17 cellular contexts compared by ENCODE assay signal in the genomic region with DNA sequence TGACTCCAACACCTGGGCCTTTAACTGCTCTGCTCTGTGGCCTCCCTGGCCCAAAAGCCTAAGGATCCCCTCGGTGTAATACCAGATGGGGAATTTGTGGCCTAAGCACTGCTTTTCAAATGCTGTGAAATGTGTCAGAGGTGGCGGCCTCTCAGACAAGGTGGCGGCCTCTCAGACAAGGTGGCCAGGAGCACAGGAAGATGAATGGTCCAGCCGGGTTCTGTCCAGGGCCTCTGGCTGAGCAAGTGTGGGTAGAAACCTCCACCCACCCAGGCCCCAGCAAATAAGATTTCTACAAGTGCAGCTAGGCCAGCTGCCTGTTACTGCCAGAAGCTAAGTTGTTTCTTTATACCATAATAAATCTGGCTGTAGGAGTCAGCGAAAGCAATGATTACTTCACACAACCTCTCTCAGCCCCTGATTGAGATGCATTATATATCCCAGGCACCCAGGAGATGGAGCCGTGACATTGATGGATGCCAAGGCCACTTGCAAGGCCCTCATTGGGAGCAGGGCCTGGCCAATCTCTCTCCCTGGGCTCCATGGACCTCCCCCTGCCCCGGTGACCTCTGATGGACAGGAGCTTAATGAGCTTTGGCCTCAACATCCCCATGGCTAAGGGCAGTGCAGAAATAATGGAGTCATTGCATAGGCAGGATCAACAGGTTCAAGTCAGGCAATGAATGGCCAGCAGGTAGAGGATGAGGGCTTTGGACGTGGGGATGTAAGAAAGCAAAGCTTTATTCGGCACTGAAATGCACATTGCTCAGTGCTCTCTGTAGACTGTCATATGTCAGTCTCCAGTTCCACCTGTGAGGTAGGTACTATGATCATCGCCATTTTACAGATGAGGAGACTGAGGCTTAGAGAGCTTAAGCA.
"Had no signal": no experiment of that assay in that cellular context is flagged by ENCODE, and none has a peak within 500 bp of the region (broad histone marks: within the 10 kb centered on the region; RNA-seq: fewer than 3 reads in every experiment).

No MANE protein-coding gene starts in this region.

- H3K4me2 ChIP-seq: SK-N-SH had no signal

- H3K27ac Mint-ChIP-seq: IgD-negative memory B cell had no signal

- H3K27ac ChIP-seq: RWPE1 had no signal

- DNase-seq: KBM-7, MV-4-11, NCI-H1048, NCI-H1105, NCI-H1417, NCI-H1436 treated with DMSO at 0.1 percent for 48 hours, NCI-H1694, NCI-H187 treated with DMSO at 0.1 percent for 48 hours, NCI-H2029 treated with DMSO at 0.1 percent for 48 hours, NCI-H2227 treated with DMSO at 0.1 percent for 48 hours, NCI-H524, NCI-H526 treated with DMSO at 0.1 percent for 48 hours, NCI-H748 treated with DMSO at 0.1 percent for 48 hours, SHP77, SK-N-SH had no signal

- H3K9me3 ChIP-seq: SK-N-SH had no signal

- H3K4me3 Mint-ChIP-seq: IgD-negative memory B cell had no signal

- H3K9ac ChIP-seq: SK-N-SH had no signal
